22 cellular contexts compared by ENCODE assay signal in genomic region chr6:139970591-139970991, GRCh38.
DNase-seq lines count a peak whose midpoint lies in the region; ATAC-seq, FAIRE-seq and TF ChIP-seq lines count a peak whose summit lies in the region.
"Had no signal": no experiment of that assay in that cellular context is flagged by ENCODE, and none has a peak within 500 bp of the region (broad histone marks: within the 10 kb centered on the region; RNA-seq: fewer than 3 reads in every experiment).

No MANE protein-coding gene starts in this region.

- peaks cover 0 to 3% (median 0%) of the 10 kb centered on the region in 7 donors for H3K9me3 Mint-ChIP-seq in CD14-positive monocyte
- H3K9me3 Mint-ChIP-seq: activated CD4-positive, alpha-beta memory T cell treated with anti-CD3 and anti-CD28 coated beads, Interleukin-2, amount 10 ng/mL, durations not matched to agents 7 days and 5 days; effector memory CD8-positive, alpha-beta T cell had no signal

- H3K27ac ChIP-seq in osteoblast (ENCODE audit: low read depth, low read length) = peak overlapping the region; percentile 38
- H3K27ac ChIP-seq: cardiac muscle cell, pancreas, spleen, thoracic aorta, VCaP had no signal

- intact Hi-C loops in CD14-positive monocyte (cut with micrococcal nuclease) = no loop called here

- no peak for ATAC-seq in GM21360 (IDR thresholded peaks at IDR 0.05; ENCODE audit: unreplicated experiment)
- ATAC-seq: effector memory CD8-positive, alpha-beta T cell; mucosa of descending colon; pancreas had no signal

- H3K4me1 Mint-ChIP-seq in CD14-positive monocyte = peaks cover 8% of the 10 kb centered on the region
- H3K4me1 Mint-ChIP-seq: activated CD4-positive, alpha-beta memory T cell treated with anti-CD3 and anti-CD28 coated beads, Interleukin-2, amount 10 ng/mL, durations not matched to agents 7 days and 5 days had no signal

- H2AFZ ChIP-seq in osteoblast (ENCODE audit: low read length) = no peak overlapping the region

- H3K36me3 Mint-ChIP-seq in CD14-positive monocyte = no peaks in the 10 kb centered on the region
- H3K36me3 Mint-ChIP-seq: activated naive CD8-positive, alpha-beta T cell had no signal

- DNase-seq in OCI-M1 (lab: John Stamatoyannopoulos, UW) = peak; percentile 34
- DNase-seq in dermis blood vessel endothelial cell = peak; percentile 40
- DNase-seq in osteoblast (ENCODE audit: insufficient read length, low spot score, missing footprints) = no peak
- DNase-seq in retina = no peak
- no peak for DNase-seq in CD14-positive monocyte (ENCODE audit: low spot score)
- DNase-seq in mesenteric fat pad (ENCODE audit: low spot score) = no peak
- DNase-seq: activated CD4-positive, alpha-beta memory T cell treated with anti-CD3 and anti-CD28 coated beads, Interleukin-2, amount 10 ng/mL, durations not matched to agents 7 days and 5 days; activated T-cell treated with anti-CD3 and anti-CD28 coated beads, Interleukin-2, amount 50 U/mL, for 48 hours; AML-193; effector memory CD8-positive, alpha-beta T cell; mucosa of descending colon; NCI-H1105 treated with DMSO at 0.1 percent for 48 hours; NCI-H2107; pancreas; spleen had no signal

- no peaks in the 10 kb centered on the region for H3K36me3 ChIP-seq in osteoblast (ENCODE audit: insufficient read depth, low read length)
- H3K36me3 ChIP-seq: cardiac muscle cell, pancreas, spleen, thoracic aorta had no signal

- H3K27me3 ChIP-seq in osteoblast (ENCODE audit: insufficient read depth, low read length) = no peaks in the 10 kb centered on the region
- H3K27me3 ChIP-seq: cardiac muscle cell, pancreas, spleen had no signal

- H3K4me3 Mint-ChIP-seq in CD14-positive monocyte = no peak overlapping the region
- H3K4me3 Mint-ChIP-seq: activated CD4-positive, alpha-beta memory T cell treated with anti-CD3 and anti-CD28 coated beads, Interleukin-2, amount 10 ng/mL, durations not matched to agents 7 days and 5 days; activated naive CD8-positive, alpha-beta T cell; effector memory CD8-positive, alpha-beta T cell had no signal

- no peaks in the 10 kb centered on the region for H3K27me3 Mint-ChIP-seq in CD14-positive monocyte (ENCODE audit: low read depth in 3 of 3)

- no peak overlapping the region for H3K4me3 ChIP-seq in osteoblast (ENCODE audit: insufficient read depth, low read length)
- H3K4me3 ChIP-seq: cardiac muscle cell, mucosa of descending colon, pancreas, spleen, thoracic aorta had no signal

- H3K27ac Mint-ChIP-seq in CD14-positive monocyte = no peak overlapping the region
- H3K27ac Mint-ChIP-seq: activated CD4-positive, alpha-beta memory T cell treated with anti-CD3 and anti-CD28 coated beads, Interleukin-2, amount 10 ng/mL, durations not matched to agents 7 days and 5 days; activated naive CD8-positive, alpha-beta T cell; effector memory CD8-positive, alpha-beta T cell had no signal

- no peaks in the 10 kb centered on the region for H3K9me3 ChIP-seq in osteoblast (ENCODE audit: low read depth, low read length)
- H3K9me3 ChIP-seq: mucosa of descending colon, pancreas, spleen, thoracic aorta had no signal

- no peaks in the 10 kb centered on the region for H3K79me2 ChIP-seq in osteoblast (ENCODE audit: insufficient read depth, low read length)

- no peak overlapping the region for H3K4me2 ChIP-seq in osteoblast (ENCODE audit: insufficient read depth, low read length)

- no peaks in the 10 kb centered on the region for H4K20me1 ChIP-seq in osteoblast (ENCODE audit: insufficient read depth, low read length)

- TF ChIP-seq CTCF in osteoblast (IDR thresholded peaks at IDR 0.05; ENCODE audit: extremely low read depth, low read depth, low read length) (no peak), CD14-positive monocyte (IDR thresholded peaks at IDR 0.05) (no peak)

- peak; percentile 96 for FAIRE-seq in G401.6 (lab: Jason Lieb, UNC)
- FAIRE-seq: pancreas, RCC 7860 had no signal

- H3K4me1 ChIP-seq in osteoblast (ENCODE audit: insufficient read depth, low read length) = peaks cover 28% of the 10 kb centered on the region

Comparison
In these comparisons a context has a peak if more than half of its experiments do, and no peak if none do; other contexts are left out.
1. DNase-seq: peak in OCI-M1 (single experiment) and dermis blood vessel endothelial cell (single experiment); none in osteoblast (single experiment), retina (single experiment), CD14-positive monocyte (single experiment) and mesenteric fat pad (single experiment).